ENCODE assay signal across 10 cellular contexts in genomic region chr16:4500283-4500682, GRCh38.
DNase-seq lines count a peak whose midpoint lies in the region; ATAC-seq lines count a peak whose summit lies in the region.
"Had no signal": no experiment of that assay in that cellular context is flagged by ENCODE, and none has a peak within 500 bp of the region (broad histone marks: within the 10 kb centered on the region; RNA-seq: fewer than 3 reads in every experiment).

No MANE protein-coding gene starts in this region.

- no peaks in the 10 kb centered on the region for H3K27me3 ChIP-seq in layer of hippocampus (ENCODE audit: control insufficient read depth, insufficient read depth, low read length)

- in situ Hi-C loops in T47D (cut with HindIII; ENCODE audit: low pct_unique_long_range_greater_than_20kb, low sequenced_read_pairs) = no loop called here

- DNase-seq in activated CD4-positive, CD25-positive, alpha-beta regulatory T cell (lab: John Stamatoyannopoulos, UW) = no peak
- DNase-seq in T47D (ENCODE audit: low read depth in 1 of 2, low spot score in 1 of 2) = peak; percentile 53 to 75
- DNase-seq in substantia nigra (lab: John Stamatoyannopoulos, UW) = peak in 11 of 49 donors; percentile 23 to 56 (median 36)
- no peak for DNase-seq in NCI-H82 (lab: John Stamatoyannopoulos, UW)
- no peak for DNase-seq in NAMALWA (ENCODE audit: low spot score)
- DNase-seq in NCI-H1694 treated with DMSO at 0.1 percent for 48 hours (lab: John Stamatoyannopoulos, UW) = no peak
- DNase-seq: H9 had no signal

- H3K27ac ChIP-seq in layer of hippocampus (ENCODE audit: low read depth, low read length) (peak overlapping the region; percentile 91), substantia nigra (ENCODE audit: low read depth, low read length, poor library complexity, severe bottlenecking) (peak overlapping the region; percentile 92)
- H3K27ac ChIP-seq: 22Rv1 had no signal

- ATAC-seq in activated CD4-positive, CD25-positive, alpha-beta regulatory T cell treated with anti-CD3 and anti-CD28 coated beads, Interleukin-2, amount 50 U/mL, for 24 hours = peak; percentile 72 to 80

Comparison
In these comparisons a context has a peak if more than half of its experiments do, and no peak if none do; other contexts are left out.
1. DNase-seq: peak in T47D (2 of 2); none in activated CD4-positive, CD25-positive, alpha-beta regulatory T cell (0 of 4), NCI-H82 (single experiment), NAMALWA (single experiment) and NCI-H1694 treated with DMSO at 0.1 percent for 48 hours (single experiment).